28 cellular contexts compared by ENCODE assay signal in genomic region chr6:54179152-54179551, GRCh38.
"Had no signal": no experiment of that assay in that cellular context is flagged by ENCODE, and none has a peak within 500 bp of the region (broad histone marks: within the 10 kb centered on the region; RNA-seq: fewer than 3 reads in every experiment).

No MANE protein-coding gene starts in this region.

- H3K4me3 ChIP-seq: stomach, suprapubic skin, testis, thoracic aorta, thyroid gland, tibial artery, tibial nerve, transverse colon, upper lobe of left lung, upper lobe of right lung, uterus, vagina had no signal

- ATAC-seq: stimulated activated effector memory CD8-positive, alpha-beta T cell treated with anti-CD3 and anti-CD28 coated beads, Interleukin-12 subunit alpha, Interleukin-12 subunit beta, amount 100 ng/mL, for 72 hours; stimulated activated memory B cell treated with anti-CD40 and anti-IgM and Interleukin-4, amounts not matched to agents 10 μg/mL and 1 μg/mL and 100 μg/mL, for 72 hours; stimulated activated naive B cell treated with anti-CD40 and anti-IgM and Interleukin-4, amounts not matched to agents 10 μg/mL and 1 μg/mL and 100 μg/mL, for 72 hours; stimulated activated naive CD8-positive, alpha-beta T cell treated with anti-CD3 and anti-CD28 coated beads, Interleukin-15, amount 100 ng/mL, for 72 hours; stimulated activated naive CD8-positive, alpha-beta T cell treated with anti-CD3 and anti-CD28 coated beads, Interleukin-15, Interleukin-2, amounts not matched to agents 100 U/mL and 50 U/mL, for 24 hours; upper lobe of right lung had no signal

- H3K27me3 ChIP-seq: stomach, suprapubic skin, testis, thyroid gland, tibial artery, tibial nerve, transverse colon, upper lobe of left lung, upper lobe of right lung, uterus, vagina had no signal

- H3K4me3 Mint-ChIP-seq: stimulated activated effector memory CD8-positive, alpha-beta T cell treated with anti-CD3 and anti-CD28 coated beads, Interleukin-12 subunit alpha, Interleukin-12 subunit beta, amount 100 ng/mL, for 72 hours; stimulated activated memory B cell treated with anti-CD40 and anti-IgM and Interleukin-4, amounts not matched to agents 10 μg/mL and 1 μg/mL and 100 μg/mL, for 72 hours; stimulated activated naive B cell treated with anti-CD40 and anti-IgM and Interleukin-4, amounts not matched to agents 10 μg/mL and 1 μg/mL and 100 μg/mL, for 72 hours; stimulated activated naive CD8-positive, alpha-beta T cell treated with anti-CD3 and anti-CD28 coated beads, Interleukin-15, amount 100 ng/mL, for 72 hours; stimulated activated naive CD8-positive, alpha-beta T cell treated with anti-CD3 and anti-CD28 coated beads, Interleukin-15, Interleukin-2, amounts not matched to agents 100 ng/mL and 50 ng/mL, for 24 hours; type B pancreatic cell had no signal

- DNase-seq: stimulated activated CD4-positive, alpha-beta T cell treated with anti-CD3 and anti-CD28 coated beads, Interleukin-2, amount 100 ng/mL, for 48 hours; stimulated activated CD4-positive, alpha-beta T cell treated with anti-CD3 and anti-CD28 coated beads, Interleukin-4, amount 100 ng/mL, for 1 hour; stimulated activated CD4-positive, alpha-beta T cell treated with anti-CD3 and anti-CD28 coated beads, Interleukin-4, amount 100 ng/mL, for 24 hours; stimulated activated CD4-positive, alpha-beta T cell treated with anti-CD3 and anti-CD28 coated beads, Interleukin-4, amount 100 ng/mL, for 4 hours; stimulated activated CD8-positive, alpha-beta memory T cell treated with anti-CD3 and anti-CD28 coated beads, Interleukin-4, amount 100 ng/mL, for 48 hours; stimulated activated naive B cell treated with anti-CD40 and anti-IgM and Interleukin-4, amounts not matched to agents 10 μg/mL and 1 μg/mL and 100 μg/mL, for 72 hours; stimulated activated naive CD4-positive, alpha-beta T cell; stimulated activated naive CD4-positive, alpha-beta T cell treated with Interleukin-2 at 50 U/mL for 16 hours; stimulated activated naive CD8-positive, alpha-beta T cell treated with anti-CD3 and anti-CD28 coated beads, Interleukin-15, amount 100 ng/mL, for 72 hours; stimulated activated naive CD8-positive, alpha-beta T cell treated with anti-CD3 and anti-CD28 coated beads, Interleukin-15, Interleukin-2, amounts not matched to agents 100 U/mL and 50 U/mL, for 24 hours; stomach; substantia nigra; testis; thyroid gland; tibial artery; transverse colon; trophoblast cell; upper lobe of left lung; upper lobe of right lung; uterus had no signal

- H3K9me3 ChIP-seq: stomach, suprapubic skin, testis, thoracic aorta, thyroid gland, tibial artery, transverse colon, upper lobe of left lung, upper lobe of right lung, uterus, vagina had no signal

- H3K27me3 Mint-ChIP-seq: stimulated activated memory B cell treated with anti-CD40 and anti-IgM and Interleukin-4, amounts not matched to agents 10 μg/mL and 1 μg/mL and 100 μg/mL, for 72 hours; stimulated activated naive B cell treated with anti-CD40 and anti-IgM and Interleukin-4, amounts not matched to agents 10 μg/mL and 1 μg/mL and 100 μg/mL, for 72 hours; stimulated activated naive CD8-positive, alpha-beta T cell treated with anti-CD3 and anti-CD28 coated beads, Interleukin-15, amount 100 ng/mL, for 72 hours; stimulated activated naive CD8-positive, alpha-beta T cell treated with anti-CD3 and anti-CD28 coated beads, Interleukin-15, Interleukin-2, amounts not matched to agents 100 ng/mL and 50 ng/mL, for 24 hours; type B pancreatic cell had no signal

- H3K36me3 Mint-ChIP-seq: stimulated activated effector memory CD8-positive, alpha-beta T cell treated with anti-CD3 and anti-CD28 coated beads, Interleukin-12 subunit alpha, Interleukin-12 subunit beta, amount 100 ng/mL, for 72 hours; stimulated activated memory B cell treated with anti-CD40 and anti-IgM and Interleukin-4, amounts not matched to agents 10 μg/mL and 1 μg/mL and 100 μg/mL, for 72 hours; stimulated activated naive B cell treated with anti-CD40 and anti-IgM and Interleukin-4, amounts not matched to agents 10 μg/mL and 1 μg/mL and 100 μg/mL, for 72 hours; type B pancreatic cell had no signal

- H3K36me3 ChIP-seq: stomach, suprapubic skin, thoracic aorta, thyroid gland, tibial artery, tibial nerve, transverse colon, upper lobe of left lung, upper lobe of right lung, uterus, vagina had no signal

- H3K9me3 Mint-ChIP-seq: type B pancreatic cell had no signal

- H3K27ac Mint-ChIP-seq: stimulated activated effector memory CD8-positive, alpha-beta T cell treated with anti-CD3 and anti-CD28 coated beads, Interleukin-12 subunit alpha, Interleukin-12 subunit beta, amount 100 ng/mL, for 72 hours; stimulated activated memory B cell treated with anti-CD40 and anti-IgM and Interleukin-4, amounts not matched to agents 10 μg/mL and 1 μg/mL and 100 μg/mL, for 72 hours; stimulated activated naive B cell treated with anti-CD40 and anti-IgM and Interleukin-4, amounts not matched to agents 10 μg/mL and 1 μg/mL and 100 μg/mL, for 72 hours; stimulated activated naive CD8-positive, alpha-beta T cell treated with anti-CD3 and anti-CD28 coated beads, Interleukin-15, amount 100 ng/mL, for 72 hours; stimulated activated naive CD8-positive, alpha-beta T cell treated with anti-CD3 and anti-CD28 coated beads, Interleukin-15, Interleukin-2, amounts not matched to agents 100 ng/mL and 50 ng/mL, for 24 hours; type B pancreatic cell had no signal

- H3K4me1 Mint-ChIP-seq: stimulated activated effector memory CD8-positive, alpha-beta T cell treated with anti-CD3 and anti-CD28 coated beads, Interleukin-12 subunit alpha, Interleukin-12 subunit beta, amount 100 ng/mL, for 72 hours; stimulated activated memory B cell treated with anti-CD40 and anti-IgM and Interleukin-4, amounts not matched to agents 10 μg/mL and 1 μg/mL and 100 μg/mL, for 72 hours; stimulated activated naive B cell treated with anti-CD40 and anti-IgM and Interleukin-4, amounts not matched to agents 10 μg/mL and 1 μg/mL and 100 μg/mL, for 72 hours; stimulated activated naive CD8-positive, alpha-beta T cell treated with anti-CD3 and anti-CD28 coated beads, Interleukin-15, amount 100 ng/mL, for 72 hours had no signal

- H3K27ac ChIP-seq: stomach, suprapubic skin, testis, thoracic aorta, thyroid gland, tibial artery, tibial nerve, transverse colon, upper lobe of left lung, upper lobe of right lung, uterus, vagina had no signal

- H3K4me1 ChIP-seq: stomach, suprapubic skin, testis, thyroid gland, tibial artery, tibial nerve, transverse colon, upper lobe of left lung, upper lobe of right lung, uterus, vagina had no signal
